ENCODE assay signal across 1 cellular context in the genomic region with DNA sequence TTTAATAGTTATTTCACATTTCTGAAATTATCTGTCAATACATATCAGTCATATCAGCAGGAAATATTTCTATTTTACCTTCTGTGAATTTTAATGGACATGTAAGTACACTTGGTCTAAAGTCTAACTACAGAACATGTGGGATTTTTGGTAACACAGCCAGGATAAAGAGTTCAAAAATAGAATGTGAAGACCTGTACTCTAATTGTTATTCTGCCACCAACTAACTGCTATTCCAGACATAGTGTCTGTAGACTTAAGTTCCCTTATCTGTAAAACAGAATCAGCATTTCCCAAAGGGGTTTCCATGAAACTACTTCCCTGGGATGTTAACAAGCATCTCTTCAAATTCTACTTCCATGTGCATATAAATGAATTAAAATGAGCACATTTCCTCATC.
TF ChIP-seq lines count a peak whose summit lies in the region.

No MANE protein-coding gene starts in this region.

TF ChIP-seq in GM12878, 131 proteins besides CTCF, POLR2A, EP300 and RAD21 (continued from another document):
- no peak for TF ChIP-seq MYC (IDR thresholded peaks at IDR 0.05; ENCODE audit: insufficient read depth, insufficient read length, insufficient replicate concordance, low read length, severe bottlenecking)
- TF ChIP-seq PAX5 (IDR thresholded peaks at IDR 0.05; ENCODE audit: borderline replicate concordance, low read depth, low read length), result no peak
- TF ChIP-seq ZNF622 (IDR thresholded peaks at IDR 0.05), result no peak
- no peak for TF ChIP-seq KDM1A (IDR thresholded peaks at IDR 0.05; ENCODE audit: borderline replicate concordance)
